12 cellular contexts compared by ENCODE assay signal in the genomic region with DNA sequence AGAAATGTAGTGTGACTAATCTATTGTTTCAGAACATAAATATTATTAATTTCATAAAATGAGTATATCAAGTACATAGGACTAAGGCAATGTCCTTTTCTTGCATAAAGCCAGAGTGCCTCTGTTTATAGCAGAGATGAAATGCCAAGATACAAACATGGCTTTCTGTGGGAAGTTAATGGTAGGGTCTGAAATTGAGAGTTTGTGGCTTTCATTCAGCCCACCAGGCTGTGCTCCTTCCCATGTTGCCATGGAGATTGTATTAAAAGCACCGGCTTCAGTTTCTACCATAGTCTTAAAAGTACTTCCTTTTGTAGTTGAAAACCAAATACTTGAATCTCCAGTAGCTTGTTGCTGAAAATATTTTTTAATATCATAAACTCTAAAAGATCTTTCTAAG.
A peak's percentile ranks its signal among the peaks of the same experiment; 100 is the strongest.
DNase-seq lines count a peak whose midpoint lies in the region; ATAC-seq and TF ChIP-seq lines count a peak whose summit lies in the region.
"Had no signal": no experiment of that assay in that cellular context is flagged by ENCODE, and none has a peak within 500 bp of the region (broad histone marks: within the 10 kb centered on the region; RNA-seq: fewer than 3 reads in every experiment).

No MANE protein-coding gene starts in this region.

- peak; percentile 68 for ATAC-seq in GM18519 (IDR thresholded peaks at IDR 0.05; ENCODE audit: low FRiP score, unreplicated experiment)
- ATAC-seq in GM21423 (IDR thresholded peaks at IDR 0.05; ENCODE audit: unreplicated experiment), result peak; percentile 89
- ATAC-seq in HG03103 (IDR thresholded peaks at IDR 0.05; ENCODE audit: low read depth, unreplicated experiment), result peak; percentile 96
- peak; percentile 16 for ATAC-seq in activated T-helper 17 cell treated with anti-CD3 and anti-CD28 coated beads, Interleukin-2, amount 50 U/mL, for 72 hours (replicated peaks)
- no peak for ATAC-seq in heart right ventricle
- ATAC-seq: upper lobe of right lung had no signal

- H3K36me3 Mint-ChIP-seq in activated T-helper 17 cell treated with anti-CD3 and anti-CD28 coated beads, Interleukin-2, amount 50 U/mL, for 72 hours (ENCODE audit: low read depth), result peaks cover 48% of the 10 kb centered on the region

- H3K9me3 ChIP-seq in ovary, result no peaks in the 10 kb centered on the region
- H3K9me3 ChIP-seq in heart right ventricle, result peaks cover 0 to 22% (median 8%) of the 10 kb centered on the region in 11 donors
- H3K9me3 ChIP-seq: upper lobe of right lung had no signal

- intact Hi-C loops in ovary (cut with DNase I), result no loop called here
- intact Hi-C loops in heart right ventricle (cut with DNase I), result loop anchor here in 3 of 10 donors (10.0 kb wide), 1 partner anchor 70 kb away; no protein-coding TSS in a partner anchor

- H3K27me3 ChIP-seq in ovary (no peaks in the 10 kb centered on the region), heart right ventricle (no peaks in the 10 kb centered on the region)
- H3K27me3 ChIP-seq: upper lobe of right lung had no signal

- peaks cover 8% of the 10 kb centered on the region for H3K9me3 Mint-ChIP-seq in activated T-helper 17 cell treated with anti-CD3 and anti-CD28 coated beads, Interleukin-2, amount 50 U/mL, for 72 hours

- no peak overlapping the region for H3K4me3 Mint-ChIP-seq in activated T-helper 17 cell treated with anti-CD3 and anti-CD28 coated beads, Interleukin-2, amount 50 U/mL, for 72 hours
- H3K4me3 Mint-ChIP-seq: brain had no signal

- 82 to 94% (median 89%) methylated on average over 1 of the region's 1 CpG for WGBS in ovary, 3 donors
- 90 to 95% methylated on average over 1 of the region's 1 CpG for WGBS in heart right ventricle, 2 donors

- H3K4me1 Mint-ChIP-seq in activated T-helper 17 cell treated with anti-CD3 and anti-CD28 coated beads, Interleukin-2, amount 50 U/mL, for 72 hours, result peaks cover 4% of the 10 kb centered on the region
- H3K4me1 Mint-ChIP-seq: brain had no signal

- TF ChIP-seq POLR2A in ovary (IDR thresholded peaks at IDR 0.05), result no peak

- no peak overlapping the region for H3K4me3 ChIP-seq in ovary
- no peak overlapping the region for H3K4me3 ChIP-seq in heart right ventricle
- H3K4me3 ChIP-seq: upper lobe of right lung had no signal

- H3K27ac ChIP-seq in ovary (no peak overlapping the region), heart right ventricle (no peak overlapping the region)
- H3K27ac ChIP-seq: upper lobe of right lung had no signal

- no peaks in the 10 kb centered on the region for H3K36me3 ChIP-seq in ovary
- peaks cover 0 to 30% (median 0%) of the 10 kb centered on the region in 9 donors for H3K36me3 ChIP-seq in heart right ventricle
- H3K36me3 ChIP-seq: upper lobe of right lung had no signal

- DNase-seq in dermis blood vessel endothelial cell, result no peak
- no peak for DNase-seq in ovary
- DNase-seq in heart right ventricle, result no peak
- DNase-seq in NCI-H774 (lab: John Stamatoyannopoulos, UW), result no peak
- DNase-seq: kidney, NCI-H748 treated with DMSO at 0.1 percent for 48 hours, upper lobe of right lung had no signal

- no peaks in the 10 kb centered on the region for H3K27me3 Mint-ChIP-seq in activated T-helper 17 cell treated with anti-CD3 and anti-CD28 coated beads, Interleukin-2, amount 50 U/mL, for 72 hours

- no peak overlapping the region for H3K27ac Mint-ChIP-seq in activated T-helper 17 cell treated with anti-CD3 and anti-CD28 coated beads, Interleukin-2, amount 50 U/mL, for 72 hours
- H3K27ac Mint-ChIP-seq: brain had no signal

- TF ChIP-seq CTCF in ovary (IDR thresholded peaks at IDR 0.05), result no peak
- no peak for TF ChIP-seq CTCF in heart right ventricle (IDR thresholded peaks at IDR 0.05)

- no peaks in the 10 kb centered on the region for H3K4me1 ChIP-seq in ovary (ENCODE audit: insufficient read depth)
- no peaks in the 10 kb centered on the region for H3K4me1 ChIP-seq in heart right ventricle
- H3K4me1 ChIP-seq: upper lobe of right lung had no signal

- no peak for TF ChIP-seq EP300 in ovary (IDR thresholded peaks at IDR 0.05)

Comparison
In these comparisons a context has a peak if more than half of its experiments do, and no peak if none do; other contexts are left out.
1. ATAC-seq: peak in GM18519 (single experiment), GM21423 (single experiment), HG03103 (single experiment) and activated T-helper 17 cell treated with anti-CD3 and anti-CD28 coated beads, Interleukin-2, amount 50 U/mL, for 72 hours (single experiment); none in heart right ventricle (0 of 8).